Comparison of ENCODE assay signal across 7 cellular contexts in the genomic region with DNA sequence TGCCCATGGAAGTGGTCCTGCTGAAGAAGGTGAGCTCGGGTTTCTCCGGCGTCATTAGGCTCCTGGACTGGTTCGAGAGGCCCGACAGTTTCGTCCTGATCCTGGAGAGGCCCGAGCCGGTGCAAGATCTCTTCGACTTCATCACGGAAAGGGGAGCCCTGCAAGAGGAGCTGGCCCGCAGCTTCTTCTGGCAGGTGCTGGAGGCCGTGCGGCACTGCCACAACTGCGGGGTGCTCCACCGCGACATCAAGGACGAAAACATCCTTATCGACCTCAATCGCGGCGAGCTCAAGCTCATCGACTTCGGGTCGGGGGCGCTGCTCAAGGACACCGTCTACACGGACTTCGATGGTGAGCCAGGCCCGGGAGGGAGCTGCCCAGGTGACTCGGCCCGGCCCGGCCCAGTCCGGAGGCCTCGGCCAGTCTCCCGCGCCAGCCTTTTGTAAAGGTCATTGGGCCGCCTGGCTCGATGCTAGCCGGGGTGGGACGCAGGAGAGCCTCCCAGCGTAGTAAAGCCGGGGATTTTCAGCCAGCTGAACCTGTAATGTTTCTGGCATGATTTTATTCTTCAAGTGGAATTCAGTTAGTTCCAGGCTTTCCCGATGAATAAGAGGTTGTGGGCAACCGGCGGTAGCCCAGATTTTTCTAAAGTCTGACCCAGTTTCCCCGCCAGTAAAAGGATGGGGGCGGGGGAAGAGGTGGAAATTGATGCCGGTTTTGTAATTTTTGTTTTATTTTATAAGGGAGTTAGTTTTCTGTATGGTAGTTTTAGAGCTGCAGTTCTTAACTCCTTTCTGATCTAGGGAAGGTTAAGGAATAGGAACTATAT. TPM values are rescaled to one million over a fixed set of nuclear protein-coding genes. Genes with fewer than 3 reads are reported as not detected.
DNase-seq lines count a peak whose midpoint lies in the region; ATAC-seq and TF ChIP-seq lines count a peak whose summit lies in the region.

No MANE protein-coding gene starts in this region.

- H3K36me3 ChIP-seq in parathyroid adenoma (ENCODE audit: control insufficient read depth, insufficient read depth, low read length), result no peaks in the 10 kb centered on the region

- TF ChIP-seq CTCF in GM10248 (IDR thresholded peaks at IDR 0.05; ENCODE audit: control extremely low read depth, extremely low read depth, low read depth, missing control alignments) (no peak), parathyroid adenoma (IDR thresholded peaks at IDR 0.05) (no peak)

- peak overlapping the region; percentile 88 for H3K4me3 ChIP-seq in parathyroid adenoma (ENCODE audit: low read depth, low read length)

- H3K27ac ChIP-seq in parathyroid adenoma, result peak overlapping the region; percentile 70

- H3K79me2 ChIP-seq in parathyroid adenoma, result no peaks in the 10 kb centered on the region

- H3K36me3 Mint-ChIP-seq in activated naive CD8-positive, alpha-beta T cell, result peaks cover 30% of the 10 kb centered on the region

- H3K27me3 ChIP-seq in parathyroid adenoma (ENCODE audit: control insufficient read depth, insufficient read depth, low read length), result no peaks in the 10 kb centered on the region

- no peaks in the 10 kb centered on the region for H3K9me3 ChIP-seq in parathyroid adenoma (ENCODE audit: control insufficient read depth, low read length)

- CTCF ChIA-PET in GM10248 (lab: Yijun Ruan, JAX), result interaction anchor here (0.7 to 16.4 kb wide), 36 partner anchors 8 to 404 kb away, joined by 3 to 519 read pairs (median 6); partner anchors contain the start of gene FGD2

- peak overlapping the region; percentile 95 for H3K27ac Mint-ChIP-seq in activated naive CD8-positive, alpha-beta T cell

- H2AFZ ChIP-seq in parathyroid adenoma, result peak overlapping the region; percentile 65

- H3K9ac ChIP-seq in parathyroid adenoma, result peak overlapping the region; percentile 3

- POLR2A ChIA-PET in GM10248 (lab: Yijun Ruan, JAX), result interaction anchor here (0.9 to 2.3 kb wide), 4 partner anchors 23 to 142 kb away, joined by 3 to 9 read pairs (median 4); no protein-coding TSS in a partner anchor

- H3K4me1 ChIP-seq in parathyroid adenoma, result peaks cover 5% of the 10 kb centered on the region

- peak overlapping the region; percentile 93 for H3K4me2 ChIP-seq in parathyroid adenoma (ENCODE audit: low read length)

- DNase-seq in GM10248 (ENCODE audit: extremely low spot score), result peak; percentile 26
- peak; percentile 71 for DNase-seq in NCI-H748 (lab: John Stamatoyannopoulos, UW; ENCODE audit: unreplicated experiment)
- DNase-seq in cardiac septum (ENCODE audit: low spot score), result peak; percentile 85
- DNase-seq in D341Med (ENCODE audit: low spot score), result no peak

- H3K27me3 Mint-ChIP-seq in activated naive CD8-positive, alpha-beta T cell, result no peaks in the 10 kb centered on the region

- H3K4me1 Mint-ChIP-seq in activated naive CD8-positive, alpha-beta T cell (ENCODE audit: low read depth), result peaks cover 64% of the 10 kb centered on the region

- H3K4me3 Mint-ChIP-seq in activated naive CD8-positive, alpha-beta T cell, result peak overlapping the region; percentile 92

- intact Hi-C loops in cardiac septum (cut with DNase I), result loop anchor here (2.0 to 10.0 kb wide), 5 partner anchors 35 to 407 kb away; partner anchors contain the start of gene C6orf89

- no peak for ATAC-seq in GM18498 (IDR thresholded peaks at IDR 0.05; ENCODE audit: unreplicated experiment)

- H3K9me3 Mint-ChIP-seq in activated naive CD8-positive, alpha-beta T cell (ENCODE audit: low read depth), result no peaks in the 10 kb centered on the region

RNA-seq across cellular contexts. Expression of gene PIM1, which starts 1.4 kb away (rescaled TPM):
- 16.6 TPM for total RNA-seq in cardiac septum
